Comparison of ENCODE assay signal across 9 cellular contexts in genomic region chr12:4270016-4270669, GRCh38.
DNase-seq lines count a peak whose midpoint lies in the region; ATAC-seq and TF ChIP-seq lines count a peak whose summit lies in the region.
"Had no signal": no experiment of that assay in that cellular context is flagged by ENCODE, and none has a peak within 500 bp of the region (broad histone marks: within the 10 kb centered on the region; RNA-seq: fewer than 3 reads in every experiment).

No MANE protein-coding gene starts in this region.

- H3K4me1 Mint-ChIP-seq in activated T-cell treated with anti-CD3 and anti-CD28 coated beads, Interleukin-2, amount 50 U/mL, for 24 hours (ENCODE audit: low read depth): peaks cover 36% of the 10 kb centered on the region

- DNase-seq in activated T-cell treated with anti-CD3 and anti-CD28 coated beads, Interleukin-2, amount 50 U/mL, for 24 hours: peak; percentile 82
- peak; percentile 51 to 57 for DNase-seq in stimulated activated CD4-positive, alpha-beta T cell treated with anti-CD3 and anti-CD28 coated beads, Interleukin-2, amount 100 ng/mL, for 48 hours
- DNase-seq in NCI-H446 treated with DMSO at 0.1 percent for 48 hours (lab: John Stamatoyannopoulos, UW): no peak

- H3K27ac ChIP-seq in HEK293 (ENCODE audit: extremely low read depth, low read depth, low read length): no peak overlapping the region; the same call in 1 of the 2 replicates

- no peak for TF ChIP-seq POLR2A in GM18505 (IDR thresholded peaks at IDR 0.05; ENCODE audit: borderline replicate concordance, extremely low read depth, insufficient read depth, insufficient read length)

- no peaks in the 10 kb centered on the region for H3K36me3 ChIP-seq in HEK293 (ENCODE audit: control insufficient read depth in 2 of 2, insufficient read depth in 1 of 2, low read length in 2 of 2)

- peak overlapping the region; percentile 100 for H3K27ac Mint-ChIP-seq in activated T-cell treated with anti-CD3 and anti-CD28 coated beads, Interleukin-2, amount 50 U/mL, for 24 hours

- no peaks in the 10 kb centered on the region for H3K9me3 ChIP-seq in HEK293 (ENCODE audit: control insufficient read depth, insufficient read depth, low read depth, low read length)

- POLR2A ChIA-PET in HEK293 (lab: Yijun Ruan, JAX): no interaction called here

- peaks cover 23% of the 10 kb centered on the region for H3K4me1 ChIP-seq in HEK293 (ENCODE audit: control insufficient read depth, insufficient read depth, low read length)

- CTCF ChIA-PET in HEK293 (lab: Yijun Ruan, JAX): interaction anchor here (0.7 kb wide), 2 partner anchors 258 to 274 kb away, joined by 3 to 4 read pairs; no protein-coding TSS in a partner anchor

- peak overlapping the region; percentile 95 for H3K4me3 Mint-ChIP-seq in activated T-cell treated with anti-CD3 and anti-CD28 coated beads, Interleukin-2, amount 50 U/mL, for 24 hours

- peaks cover 29% of the 10 kb centered on the region for H3K36me3 Mint-ChIP-seq in activated T-cell treated with anti-CD3 and anti-CD28 coated beads, Interleukin-2, amount 50 U/mL, for 24 hours (ENCODE audit: low read depth)

- no peak for TF ChIP-seq CTCF in HEK293 (tag by site-specific recombination; IDR thresholded peaks at IDR 0.05)

- ATAC-seq in HG02970 (IDR thresholded peaks at IDR 0.05; ENCODE audit: low FRiP score, unreplicated experiment) (no peak), GM18517 (IDR thresholded peaks at IDR 0.05; ENCODE audit: unreplicated experiment) (no peak), GM18505 (IDR thresholded peaks at IDR 0.05; ENCODE audit: unreplicated experiment) (no peak)
- ATAC-seq: HCT116 had no signal

- no peaks in the 10 kb centered on the region for H3K27me3 Mint-ChIP-seq in activated T-cell treated with anti-CD3 and anti-CD28 coated beads, Interleukin-2, amount 50 U/mL, for 24 hours

- H3K4me3 ChIP-seq in HEK293 (ENCODE audit: low read depth, low read length) (no peak overlapping the region), iPS-11a (ENCODE audit: low read depth, low read length) (peak overlapping the region; percentile 54)

- H3K9me3 Mint-ChIP-seq in activated T-cell treated with anti-CD3 and anti-CD28 coated beads, Interleukin-2, amount 50 U/mL, for 24 hours: no peaks in the 10 kb centered on the region

TF ChIP-seq in HEK293, 187 proteins besides CTCF, POLR2A, EP300 and RAD21 (continues in another document):
- TF ChIP-seq PRDM10 (tag by site-specific recombination; IDR thresholded peaks at IDR 0.05) (peak; percentile 33; the same call in 1 of the 2 replicates), ZBTB1 (tag by site-specific recombination; IDR thresholded peaks at IDR 0.05) (no peak), HIC1 (tag by site-specific recombination; IDR thresholded peaks at IDR 0.05) (no peak), GLI4 (tag by site-specific recombination; IDR thresholded peaks at IDR 0.05) (no peak), ZSCAN16 (tag by site-specific recombination; IDR thresholded peaks at IDR 0.05) (no peak), ZNF585B (tag by site-specific recombination; IDR thresholded peaks at IDR 0.05) (no peak), BCL6B (tag by site-specific recombination; IDR thresholded peaks at IDR 0.05) (no peak), ZNF433 (tag by site-specific recombination; IDR thresholded peaks at IDR 0.05; ENCODE audit: low read depth) (no peak), ZNF426 (tag by site-specific recombination; IDR thresholded peaks at IDR 0.05) (no peak), ZNF549 (tag by site-specific recombination; IDR thresholded peaks at IDR 0.05) (no peak), WT1 (tag by site-specific recombination; IDR thresholded peaks at IDR 0.05) (no peak), ZNF677 (tag by site-specific recombination; IDR thresholded peaks at IDR 0.05) (no peak), HOXD13 (CRISPR knock-in tag; IDR thresholded peaks at IDR 0.05; ENCODE audit: borderline replicate concordance) (no peak)
- TF ChIP-seq, protein P1, sequence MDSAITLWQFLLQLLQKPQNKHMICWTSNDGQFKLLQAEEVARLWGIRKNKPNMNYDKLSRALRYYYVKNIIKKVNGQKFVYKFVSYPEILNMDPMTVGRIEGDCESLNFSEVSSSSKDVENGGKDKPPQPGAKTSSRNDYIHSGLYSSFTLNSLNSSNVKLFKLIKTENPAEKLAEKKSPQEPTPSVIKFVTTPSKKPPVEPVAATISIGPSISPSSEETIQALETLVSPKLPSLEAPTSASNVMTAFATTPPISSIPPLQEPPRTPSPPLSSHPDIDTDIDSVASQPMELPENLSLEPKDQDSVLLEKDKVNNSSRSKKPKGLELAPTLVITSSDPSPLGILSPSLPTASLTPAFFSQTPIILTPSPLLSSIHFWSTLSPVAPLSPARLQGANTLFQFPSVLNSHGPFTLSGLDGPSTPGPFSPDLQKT (IDR thresholded peaks at IDR 0.05; ENCODE audit: borderline replicate concordance, low read depth, low read length): no peak
- TF ChIP-seq, protein P2, sequence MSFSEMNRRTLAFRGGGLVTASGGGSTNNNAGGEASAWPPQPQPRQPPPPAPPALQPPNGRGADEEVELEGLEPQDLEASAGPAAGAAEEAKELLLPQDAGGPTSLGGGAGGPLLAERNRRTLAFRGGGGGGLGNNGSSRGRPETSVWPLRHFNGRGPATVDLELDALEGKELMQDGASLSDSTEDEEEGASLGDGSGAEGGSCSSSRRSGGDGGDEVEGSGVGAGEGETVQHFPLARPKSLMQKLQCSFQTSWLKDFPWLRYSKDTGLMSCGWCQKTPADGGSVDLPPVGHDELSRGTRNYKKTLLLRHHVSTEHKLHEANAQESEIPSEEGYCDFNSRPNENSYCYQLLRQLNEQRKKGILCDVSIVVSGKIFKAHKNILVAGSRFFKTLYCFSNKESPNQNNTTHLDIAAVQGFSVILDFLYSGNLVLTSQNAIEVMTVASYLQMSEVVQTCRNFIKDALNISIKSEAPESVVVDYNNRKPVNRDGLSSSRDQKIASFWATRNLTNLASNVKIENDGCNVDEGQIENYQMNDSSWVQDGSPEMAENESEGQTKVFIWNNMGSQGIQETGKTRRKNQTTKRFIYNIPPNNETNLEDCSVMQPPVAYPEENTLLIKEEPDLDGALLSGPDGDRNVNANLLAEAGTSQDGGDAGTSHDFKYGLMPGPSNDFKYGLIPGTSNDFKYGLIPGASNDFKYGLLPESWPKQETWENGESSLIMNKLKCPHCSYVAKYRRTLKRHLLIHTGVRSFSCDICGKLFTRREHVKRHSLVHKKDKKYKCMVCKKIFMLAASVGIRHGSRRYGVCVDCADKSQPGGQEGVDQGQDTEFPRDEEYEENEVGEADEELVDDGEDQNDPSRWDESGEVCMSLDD (tag by site-specific recombination; IDR thresholded peaks at IDR 0.05): peak; percentile 60; the same call in 1 of the 2 replicates
